Comparison of ENCODE assay signal across 8 cellular contexts in genomic region chr11:66282468-66283455, GRCh38. TPM values are rescaled to one million over a fixed set of nuclear protein-coding genes. Genes with fewer than 3 reads are reported as not detected.
DNase-seq lines count a peak whose midpoint lies in the region; ATAC-seq lines count a peak whose summit lies in the region.

No MANE protein-coding gene starts in this region.

- peak; percentile 94 for DNase-seq in DMS79 (lab: John Stamatoyannopoulos, UW)
- peak; percentile 99 for DNase-seq in KG1 (lab: John Stamatoyannopoulos, UW)
- DNase-seq in OCI-M1 (lab: John Stamatoyannopoulos, UW) = peak; percentile 98
- peak; percentile 96 for DNase-seq in activated T-cell treated with anti-CD3 and anti-CD28 coated beads for 4 hours
- DNase-seq in epithelial cell of prostate (ENCODE audit: low read depth, low spot score) = peak; percentile 76
- DNase-seq in myocyte (ENCODE audit: low read depth) = peak; percentile 92
- DNase-seq in stimulated activated CD8-positive, alpha-beta memory T cell treated with anti-CD3 and anti-CD28 coated beads, Interleukin-7, amount 100 ng/mL, for 4 hours (ENCODE audit: low read depth in 2 of 2) = peak; percentile 92 to 98

- peak; percentile 66 for ATAC-seq in GM21717 (IDR thresholded peaks at IDR 0.05; ENCODE audit: unreplicated experiment)

- H3K27ac ChIP-seq in epithelial cell of prostate = no peak overlapping the region

RNA-seq across cellular contexts. Expression of gene CNIH2, which starts 4.8 kb away (rescaled TPM):
- total RNA-seq in myocyte = 1.3 and 1.9 TPM in 2 replicates
- 2.4 TPM for polyA plus RNA-seq in myocyte (2012)

RNA-seq across cellular contexts. Expression of gene YIF1A, which starts 6.2 kb away (rescaled TPM):
- 115 and 165 TPM in 2 replicates for total RNA-seq in myocyte
- 204 TPM for polyA plus RNA-seq in myocyte (2012)

RNA-seq across cellular contexts. Expression of gene TMEM151A, which starts 8.9 kb away (rescaled TPM):
- 0.08 and 0.26 TPM in 2 replicates for total RNA-seq in myocyte
- 0.48 TPM for polyA plus RNA-seq in myocyte (2012)

RNA-seq across cellular contexts. Expression of gene RAB1B, which starts 14.3 kb away (rescaled TPM):
- 143 and 146 TPM in 2 replicates for total RNA-seq in myocyte
- 199 TPM for polyA plus RNA-seq in myocyte (2012)

RNA-seq across cellular contexts. Expression of gene KLC2, which starts 25.3 kb away (rescaled TPM):
- total RNA-seq in myocyte = 37.6 and 49.9 TPM in 2 replicates
- polyA plus RNA-seq in myocyte (2012) = 55.3 TPM
